1 cellular context compared by ENCODE assay signal in the genomic region with DNA sequence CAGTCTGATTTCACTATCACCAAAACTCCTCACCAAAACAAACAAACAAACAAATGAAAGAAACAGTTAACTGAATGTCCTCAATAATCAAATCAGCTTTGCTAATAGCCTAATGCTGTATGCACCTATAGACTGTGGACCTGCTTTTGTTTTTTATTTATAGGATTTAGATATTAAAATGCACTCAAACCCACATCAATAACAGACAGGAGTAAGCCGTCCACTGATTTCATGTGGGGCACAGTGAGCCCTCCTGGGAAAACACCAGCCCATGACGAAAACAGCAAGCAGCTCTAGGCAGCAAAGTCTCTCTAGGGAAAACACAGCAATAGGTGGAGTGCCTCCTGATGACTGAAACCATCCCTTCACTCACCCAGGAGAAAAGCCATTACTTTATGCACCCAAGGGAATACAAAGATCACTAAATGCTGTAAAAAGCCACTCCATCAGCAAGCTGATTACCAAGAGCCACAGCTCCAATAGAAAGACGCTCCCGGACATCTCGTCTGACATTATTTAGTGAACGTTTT.
TF ChIP-seq lines count a peak whose summit lies in the region.

No MANE protein-coding gene starts in this region.

TF ChIP-seq in HEK293, 187 proteins besides CTCF, POLR2A, EP300 and RAD21 (continued from another document and continues in another):
- no peak for TF ChIP-seq ATF2 (tag by site-specific recombination; IDR thresholded peaks at IDR 0.05; ENCODE audit: low read depth)
- TF ChIP-seq, protein P1, sequence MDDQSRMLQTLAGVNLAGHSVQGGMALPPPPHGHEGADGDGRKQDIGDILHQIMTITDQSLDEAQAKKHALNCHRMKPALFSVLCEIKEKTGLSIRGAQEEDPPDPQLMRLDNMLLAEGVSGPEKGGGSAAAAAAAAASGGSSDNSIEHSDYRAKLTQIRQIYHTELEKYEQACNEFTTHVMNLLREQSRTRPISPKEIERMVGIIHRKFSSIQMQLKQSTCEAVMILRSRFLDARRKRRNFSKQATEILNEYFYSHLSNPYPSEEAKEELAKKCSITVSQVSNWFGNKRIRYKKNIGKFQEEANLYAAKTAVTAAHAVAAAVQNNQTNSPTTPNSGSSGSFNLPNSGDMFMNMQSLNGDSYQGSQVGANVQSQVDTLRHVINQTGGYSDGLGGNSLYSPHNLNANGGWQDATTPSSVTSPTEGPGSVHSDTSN (CRISPR knock-in tag; IDR thresholded peaks at IDR 0.05) = no peak
- peak; percentile 84 for TF ChIP-seq WT1 (tag by site-specific recombination; IDR thresholded peaks at IDR 0.05)
- no peak for TF ChIP-seq HOXD13 (CRISPR knock-in tag; IDR thresholded peaks at IDR 0.05; ENCODE audit: borderline replicate concordance)
- no peak for TF ChIP-seq ZNF133 (tag by site-specific recombination; IDR thresholded peaks at IDR 0.05)
- TF ChIP-seq ZNF501 (tag by site-specific recombination; IDR thresholded peaks at IDR 0.05) = no peak
- TF ChIP-seq, protein P2, sequence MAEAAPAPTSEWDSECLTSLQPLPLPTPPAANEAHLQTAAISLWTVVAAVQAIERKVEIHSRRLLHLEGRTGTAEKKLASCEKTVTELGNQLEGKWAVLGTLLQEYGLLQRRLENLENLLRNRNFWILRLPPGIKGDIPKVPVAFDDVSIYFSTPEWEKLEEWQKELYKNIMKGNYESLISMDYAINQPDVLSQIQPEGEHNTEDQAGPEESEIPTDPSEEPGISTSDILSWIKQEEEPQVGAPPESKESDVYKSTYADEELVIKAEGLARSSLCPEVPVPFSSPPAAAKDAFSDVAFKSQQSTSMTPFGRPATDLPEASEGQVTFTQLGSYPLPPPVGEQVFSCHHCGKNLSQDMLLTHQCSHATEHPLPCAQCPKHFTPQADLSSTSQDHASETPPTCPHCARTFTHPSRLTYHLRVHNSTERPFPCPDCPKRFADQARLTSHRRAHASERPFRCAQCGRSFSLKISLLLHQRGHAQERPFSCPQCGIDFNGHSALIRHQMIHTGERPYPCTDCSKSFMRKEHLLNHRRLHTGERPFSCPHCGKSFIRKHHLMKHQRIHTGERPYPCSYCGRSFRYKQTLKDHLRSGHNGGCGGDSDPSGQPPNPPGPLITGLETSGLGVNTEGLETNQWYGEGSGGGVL (tag by site-specific recombination; IDR thresholded peaks at IDR 0.05) = no peak
- no peak for TF ChIP-seq SCRT1 (tag by site-specific recombination; IDR thresholded peaks at IDR 0.05; ENCODE audit: borderline replicate concordance)
- TF ChIP-seq ZNF785 (tag by site-specific recombination; IDR thresholded peaks at IDR 0.05) = no peak
- TF ChIP-seq ZNF837 (tag by site-specific recombination; IDR thresholded peaks at IDR 0.05) = no peak
- TF ChIP-seq ZNF704 (tag by site-specific recombination; IDR thresholded peaks at IDR 0.05) = no peak
- TF ChIP-seq ZNF10 (tag by site-specific recombination; IDR thresholded peaks at IDR 0.05) = peak; percentile 92
- TF ChIP-seq, protein P3, sequence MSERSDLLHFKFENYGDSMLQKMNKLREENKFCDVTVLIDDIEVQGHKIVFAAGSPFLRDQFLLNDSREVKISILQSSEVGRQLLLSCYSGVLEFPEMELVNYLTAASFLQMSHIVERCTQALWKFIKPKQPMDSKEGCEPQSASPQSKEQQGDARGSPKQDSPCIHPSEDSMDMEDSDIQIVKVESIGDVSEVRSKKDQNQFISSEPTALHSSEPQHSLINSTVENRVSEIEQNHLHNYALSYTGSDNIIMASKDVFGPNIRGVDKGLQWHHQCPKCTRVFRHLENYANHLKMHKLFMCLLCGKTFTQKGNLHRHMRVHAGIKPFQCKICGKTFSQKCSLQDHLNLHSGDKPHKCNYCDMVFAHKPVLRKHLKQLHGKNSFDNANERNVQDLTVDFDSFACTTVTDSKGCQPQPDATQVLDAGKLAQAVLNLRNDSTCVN (tag by site-specific recombination; optimal IDR thresholded peaks at IDR 0.05) = no peak
- no peak for TF ChIP-seq ZNF266 (tag by site-specific recombination; IDR thresholded peaks at IDR 0.05; ENCODE audit: low read depth)
- TF ChIP-seq ZBTB1 (tag by site-specific recombination; IDR thresholded peaks at IDR 0.05) = no peak
- no peak for TF ChIP-seq KLF10 (tag by site-specific recombination; IDR thresholded peaks at IDR 0.05)
- no peak for TF ChIP-seq ZNF335 (tag by site-specific recombination; conservative IDR thresholded peaks at IDR 0.05)
- TF ChIP-seq ZNF155 (tag by site-specific recombination; IDR thresholded peaks at IDR 0.05) = no peak
- no peak for TF ChIP-seq ZFP41 (tag by site-specific recombination; IDR thresholded peaks at IDR 0.05; ENCODE audit: borderline replicate concordance)
- peak; percentile 28; the same call in 1 of the 2 replicates for TF ChIP-seq ZNF423 (tag by site-specific recombination; IDR thresholded peaks at IDR 0.05)
- TF ChIP-seq ZNF768 (tag by site-specific recombination; IDR thresholded peaks at IDR 0.05) = no peak
- no peak for TF ChIP-seq ZNF19 (tag by site-specific recombination; IDR thresholded peaks at IDR 0.05; ENCODE audit: low read depth)
- peak; percentile 52 for TF ChIP-seq ZIC2 (tag by site-specific recombination; IDR thresholded peaks at IDR 0.05)
- TF ChIP-seq ZNF596 (tag by site-specific recombination; IDR thresholded peaks at IDR 0.05) = no peak
- no peak for TF ChIP-seq ZNF202 (tag by site-specific recombination; IDR thresholded peaks at IDR 0.05; ENCODE audit: borderline replicate concordance)
- TF ChIP-seq ZNF488 (tag by site-specific recombination; IDR thresholded peaks at IDR 0.05) = no peak
- TF ChIP-seq ZNF311 (tag by site-specific recombination; IDR thresholded peaks at IDR 0.05; ENCODE audit: borderline replicate concordance) = no peak
- peak; percentile 88 for TF ChIP-seq ZNF629 (tag by site-specific recombination; IDR thresholded peaks at IDR 0.05)
- TF ChIP-seq ZNF555 (tag by site-specific recombination; conservative IDR thresholded peaks at IDR 0.05) = no peak
- TF ChIP-seq ZNF416 (tag by site-specific recombination; IDR thresholded peaks at IDR 0.05) = no peak
- TF ChIP-seq KLF1 (tag by site-specific recombination; IDR thresholded peaks at IDR 0.05) = 0 out of 2 replicates have a peak, but pooled peaks have one; percentile 24
- TF ChIP-seq REPIN1 (tag by site-specific recombination; IDR thresholded peaks at IDR 0.05; ENCODE audit: low read depth) = no peak
- TF ChIP-seq, protein P4, sequence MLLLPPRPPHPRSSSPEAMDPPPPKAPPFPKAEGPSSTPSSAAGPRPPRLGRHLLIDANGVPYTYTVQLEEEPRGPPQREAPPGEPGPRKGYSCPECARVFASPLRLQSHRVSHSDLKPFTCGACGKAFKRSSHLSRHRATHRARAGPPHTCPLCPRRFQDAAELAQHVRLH (tag by site-specific recombination; IDR thresholded peaks at IDR 0.05) = no peak
- no peak for TF ChIP-seq ZNF354C (tag by site-specific recombination; IDR thresholded peaks at IDR 0.05; ENCODE audit: borderline replicate concordance, low read depth)
- no peak for TF ChIP-seq AEBP2 (tag by site-specific recombination; IDR thresholded peaks at IDR 0.05; ENCODE audit: borderline replicate concordance)
- no peak for TF ChIP-seq ZBTB21 (tag by site-specific recombination; IDR thresholded peaks at IDR 0.05)
- no peak for TF ChIP-seq ZNF324 (tag by site-specific recombination; IDR thresholded peaks at IDR 0.05)
- no peak for TF ChIP-seq ZNF473 (tag by site-specific recombination; IDR thresholded peaks at IDR 0.05)
- TF ChIP-seq ZBTB8A (tag by site-specific recombination; IDR thresholded peaks at IDR 0.05) = no peak; the same call in 1 of the 2 replicates
- no peak for TF ChIP-seq ZNF623 (tag by site-specific recombination; IDR thresholded peaks at IDR 0.05)
- TF ChIP-seq ZNF426 (tag by site-specific recombination; IDR thresholded peaks at IDR 0.05) = no peak
- TF ChIP-seq GLIS2 (tag by site-specific recombination; IDR thresholded peaks at IDR 0.05) = no peak
- TF ChIP-seq ZNF18 (tag by site-specific recombination; IDR thresholded peaks at IDR 0.05) = no peak
- TF ChIP-seq, protein P5, sequence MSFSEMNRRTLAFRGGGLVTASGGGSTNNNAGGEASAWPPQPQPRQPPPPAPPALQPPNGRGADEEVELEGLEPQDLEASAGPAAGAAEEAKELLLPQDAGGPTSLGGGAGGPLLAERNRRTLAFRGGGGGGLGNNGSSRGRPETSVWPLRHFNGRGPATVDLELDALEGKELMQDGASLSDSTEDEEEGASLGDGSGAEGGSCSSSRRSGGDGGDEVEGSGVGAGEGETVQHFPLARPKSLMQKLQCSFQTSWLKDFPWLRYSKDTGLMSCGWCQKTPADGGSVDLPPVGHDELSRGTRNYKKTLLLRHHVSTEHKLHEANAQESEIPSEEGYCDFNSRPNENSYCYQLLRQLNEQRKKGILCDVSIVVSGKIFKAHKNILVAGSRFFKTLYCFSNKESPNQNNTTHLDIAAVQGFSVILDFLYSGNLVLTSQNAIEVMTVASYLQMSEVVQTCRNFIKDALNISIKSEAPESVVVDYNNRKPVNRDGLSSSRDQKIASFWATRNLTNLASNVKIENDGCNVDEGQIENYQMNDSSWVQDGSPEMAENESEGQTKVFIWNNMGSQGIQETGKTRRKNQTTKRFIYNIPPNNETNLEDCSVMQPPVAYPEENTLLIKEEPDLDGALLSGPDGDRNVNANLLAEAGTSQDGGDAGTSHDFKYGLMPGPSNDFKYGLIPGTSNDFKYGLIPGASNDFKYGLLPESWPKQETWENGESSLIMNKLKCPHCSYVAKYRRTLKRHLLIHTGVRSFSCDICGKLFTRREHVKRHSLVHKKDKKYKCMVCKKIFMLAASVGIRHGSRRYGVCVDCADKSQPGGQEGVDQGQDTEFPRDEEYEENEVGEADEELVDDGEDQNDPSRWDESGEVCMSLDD (tag by site-specific recombination; IDR thresholded peaks at IDR 0.05) = no peak
- TF ChIP-seq SCRT2 (tag by site-specific recombination; IDR thresholded peaks at IDR 0.05) = no peak
- no peak for TF ChIP-seq ZNF530 (tag by site-specific recombination; IDR thresholded peaks at IDR 0.05; ENCODE audit: low read depth)
- TF ChIP-seq ZNF157 (tag by site-specific recombination; IDR thresholded peaks at IDR 0.05) = no peak
- no peak for TF ChIP-seq ZNF585B (tag by site-specific recombination; IDR thresholded peaks at IDR 0.05)
- TF ChIP-seq SP7 (tag by site-specific recombination; IDR thresholded peaks at IDR 0.05) = no peak
- TF ChIP-seq ZNF37A (tag by site-specific recombination; IDR thresholded peaks at IDR 0.05) = no peak
- no peak for TF ChIP-seq MYNN (tag by site-specific recombination; IDR thresholded peaks at IDR 0.05; ENCODE audit: borderline replicate concordance)
- no peak for TF ChIP-seq ZNF214 (tag by site-specific recombination; IDR thresholded peaks at IDR 0.05; ENCODE audit: borderline replicate concordance)
- TF ChIP-seq KLF16 (tag by site-specific recombination; IDR thresholded peaks at IDR 0.05) = no peak
- no peak for TF ChIP-seq SETDB1 (IDR thresholded peaks at IDR 0.05; ENCODE audit: insufficient read length, low read length)
- TF ChIP-seq ZFP37 (tag by site-specific recombination; IDR thresholded peaks at IDR 0.05) = no peak
- no peak; the same call in 1 of the 2 replicates for TF ChIP-seq GLI2 (tag by site-specific recombination; IDR thresholded peaks at IDR 0.05; ENCODE audit: borderline replicate concordance, low read depth)
- TF ChIP-seq KLF8 (tag by site-specific recombination; IDR thresholded peaks at IDR 0.05) = 0 out of 2 replicates have a peak, but pooled peaks have one; percentile 17
- no peak for TF ChIP-seq ZNF132 (tag by site-specific recombination; IDR thresholded peaks at IDR 0.05; ENCODE audit: borderline replicate concordance)
- no peak for TF ChIP-seq ZNF433 (tag by site-specific recombination; IDR thresholded peaks at IDR 0.05; ENCODE audit: low read depth)
